ENCODE assay signal across 18 cellular contexts in the genomic region with DNA sequence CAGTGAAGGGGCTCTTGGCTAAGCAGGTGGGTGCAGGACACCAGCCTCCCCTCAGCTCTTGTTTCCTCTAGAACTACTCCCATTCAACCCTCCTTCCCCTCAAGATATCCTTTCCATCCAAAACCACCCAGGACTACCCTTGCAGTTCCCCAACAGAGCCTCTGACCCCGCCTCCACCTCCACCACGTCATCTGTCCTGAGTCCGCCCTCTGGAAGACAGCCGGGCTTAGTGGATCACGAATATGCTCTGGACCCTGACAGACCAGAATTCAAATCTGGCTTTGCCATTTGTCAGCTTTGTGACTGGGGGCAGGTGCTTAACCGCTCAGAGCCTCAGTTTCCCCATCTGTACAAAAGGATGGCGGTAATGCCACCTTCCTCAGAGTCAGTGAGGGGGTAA. TPM values are rescaled to one million over a fixed set of nuclear protein-coding genes. Genes with fewer than 3 reads are reported as not detected.
DNase-seq lines count a peak whose midpoint lies in the region; TF ChIP-seq lines count a peak whose summit lies in the region.
"Had no signal": no experiment of that assay in that cellular context is flagged by ENCODE, and none has a peak within 500 bp of the region (broad histone marks: within the 10 kb centered on the region; RNA-seq: fewer than 3 reads in every experiment).

No MANE protein-coding gene starts in this region.

- no peak for TF ChIP-seq CTCF in ascending aorta (IDR thresholded peaks at IDR 0.05)
- no peak for TF ChIP-seq CTCF in thyroid gland (IDR thresholded peaks at IDR 0.05)

- no peak overlapping the region for H2BK5ac ChIP-seq in mesenchymal stem cell (ENCODE audit: low read depth, low read length, poor library complexity, severe bottlenecking)

- intact Hi-C loops in ascending aorta (cut with DNase I) = loop anchor here (10.0 kb wide), 1 partner anchor 341 kb away; no protein-coding TSS in a partner anchor
- intact Hi-C loops in thyroid gland (cut with DNase I) = loop anchor here (10.0 kb wide), 1 partner anchor 71 kb away; the partner anchor contains the start of gene FRS3

- peak overlapping the region; percentile 58 for H2AK5ac ChIP-seq in mesenchymal stem cell (ENCODE audit: low read length, severe bottlenecking)

- H3K18ac ChIP-seq in mesenchymal stem cell (ENCODE audit: low read depth in 1 of 2, low read length in 2 of 2) = no peak overlapping the region

- H3K9me3 ChIP-seq in Karpas-422 (ENCODE audit: low read length) = no peaks in the 10 kb centered on the region
- no peaks in the 10 kb centered on the region for H3K9me3 ChIP-seq in ascending aorta
- H3K9me3 ChIP-seq in mesenchymal stem cell (ENCODE audit: control insufficient read depth, low read length) = no peaks in the 10 kb centered on the region
- H3K9me3 ChIP-seq in thyroid gland = no peaks in the 10 kb centered on the region
- H3K9me3 ChIP-seq: mucosa of descending colon had no signal

- WGBS in mesenchymal stem cell = 94% methylated on average over 7 of the region's 7 CpGs
- WGBS in thyroid gland, 2 donors = 80 to 88% methylated on average over 7 of the region's 7 CpGs

- H3K9me2 ChIP-seq in Karpas-422 (replicated peaks; ENCODE audit: insufficient read depth, low read length) = no peaks in the 10 kb centered on the region

- no peak overlapping the region for H2BK15ac ChIP-seq in mesenchymal stem cell (ENCODE audit: low read depth, poor library complexity, severe bottlenecking)

- H3K4me2 ChIP-seq in Karpas-422 (ENCODE audit: low read depth, low read length, poor library complexity, severe bottlenecking) (peak overlapping the region; percentile 88), mesenchymal stem cell (ENCODE audit: low read length, poor library complexity, severe bottlenecking) (no peak overlapping the region)

- no peak overlapping the region for H2AFZ ChIP-seq in Karpas-422 (ENCODE audit: low read length)
- no peak overlapping the region for H2AFZ ChIP-seq in mesenchymal stem cell (ENCODE audit: low read depth, low read length)

- TF ChIP-seq POLR2A in thyroid gland (IDR thresholded peaks at IDR 0.05) = no peak

- H3K27me3 ChIP-seq in Karpas-422 (ENCODE audit: low read length) = no peaks in the 10 kb centered on the region
- no peaks in the 10 kb centered on the region for H3K27me3 ChIP-seq in ascending aorta
- no peaks in the 10 kb centered on the region for H3K27me3 ChIP-seq in mesenchymal stem cell (ENCODE audit: control insufficient read depth in 1 of 2, insufficient read depth in 1 of 2, low read length in 2 of 2)
- H3K27me3 ChIP-seq in thyroid gland = no peaks in the 10 kb centered on the region

- no peak overlapping the region for H3K23ac ChIP-seq in mesenchymal stem cell (ENCODE audit: low read length in 2 of 2)

- H4K91ac ChIP-seq in mesenchymal stem cell (ENCODE audit: low read length) = no peak overlapping the region

- peaks cover 50% of the 10 kb centered on the region for H3K79me1 ChIP-seq in mesenchymal stem cell (replicated peaks; ENCODE audit: low read length, poor library complexity, severe bottlenecking)

- no peak overlapping the region for H2BK12ac ChIP-seq in mesenchymal stem cell (ENCODE audit: low read length in 2 of 2)

- H3K79me2 ChIP-seq in Karpas-422 (ENCODE audit: low read length) = peaks cover 74% of the 10 kb centered on the region

- peaks cover 14% of the 10 kb centered on the region; the same call in 1 of the 2 replicates for H4K20me1 ChIP-seq in Karpas-422 (ENCODE audit: insufficient read depth, low read depth, low read length)

- peaks cover 24% of the 10 kb centered on the region; the same call in 1 of the 2 replicates for H3K36me3 ChIP-seq in Karpas-422 (ENCODE audit: insufficient read depth, low read length)
- H3K36me3 ChIP-seq in ascending aorta = no peaks in the 10 kb centered on the region
- H3K36me3 ChIP-seq in mesenchymal stem cell (ENCODE audit: control insufficient read depth in 1 of 2, insufficient read depth in 2 of 2, low read depth in 1 of 2, low read length in 2 of 2) = peaks cover 0 to 22% of the 10 kb centered on the region in 2 experiments
- H3K36me3 ChIP-seq in thyroid gland = no peaks in the 10 kb centered on the region

- H3K4me3 ChIP-seq in Karpas-422 (ENCODE audit: low read length) = peak overlapping the region; percentile 65; the same call in 1 of the 2 replicates
- H3K4me3 ChIP-seq in ascending aorta = no peak overlapping the region
- no peak overlapping the region for H3K4me3 ChIP-seq in mesenchymal stem cell (ENCODE audit: insufficient read depth in 1 of 2, low read depth in 1 of 2, low read length in 2 of 2)
- H3K4me3 ChIP-seq in thyroid gland (replicated peaks in 1 of 3) = no peak overlapping the region
- H3K4me3 ChIP-seq: mucosa of descending colon, SK-N-MC had no signal

- H2BK120ac ChIP-seq in mesenchymal stem cell (ENCODE audit: low read depth, low read length) = no peak overlapping the region

- H3K4ac ChIP-seq in mesenchymal stem cell (ENCODE audit: low read depth in 1 of 2, low read length in 2 of 2) = no peak overlapping the region

- peak overlapping the region; percentile 99 for H3K27ac ChIP-seq in Karpas-422 (ENCODE audit: low read length)
- H3K27ac ChIP-seq in ascending aorta = peak overlapping the region; percentile 7 to 42
- H3K27ac ChIP-seq in mesenchymal stem cell (ENCODE audit: low read length, poor library complexity, severe bottlenecking) = no peak overlapping the region
- H3K27ac ChIP-seq in substantia nigra (ENCODE audit: low read depth, low read length, poor library complexity, severe bottlenecking) = peak overlapping the region; percentile 97
- H3K27ac ChIP-seq in thyroid gland = no peak overlapping the region
- H3K27ac ChIP-seq: SK-N-MC had no signal

- no peak for DNase-seq in Karpas-422
- no peak for DNase-seq in ascending aorta (ENCODE audit: low spot score in 2 of 2)
- DNase-seq in mesenchymal stem cell = no peak
- peak in 34 of 49 donors; percentile 21 to 81 (median 52) for DNase-seq in substantia nigra (lab: John Stamatoyannopoulos, UW)
- DNase-seq in thyroid gland = no peak
- DNase-seq in NCI-H510A treated with DMSO at 0.1 percent for 48 hours (lab: John Stamatoyannopoulos, UW) = no peak
- DNase-seq in SIG-M5 (lab: John Stamatoyannopoulos, UW) = no peak
- DNase-seq: activated CD4-positive, alpha-beta T cell treated with anti-CD3 and anti-CD28 coated beads for 36 hours; amniotic stem cell; GDM1; left colon; mucosa of descending colon; NCI-H1105 treated with DMSO at 0.1 percent for 48 hours; right cardiac atrium; stimulated activated naive CD8-positive, alpha-beta T cell treated with anti-CD3 and anti-CD28 coated beads, Interleukin-15, amount 100 ng/mL, for 72 hours; T1000 had no signal

- H3K14ac ChIP-seq in mesenchymal stem cell (ENCODE audit: low read length in 2 of 2) = no peak overlapping the region

- no peak overlapping the region for H4K8ac ChIP-seq in mesenchymal stem cell (ENCODE audit: low read length)

- H3K4me1 ChIP-seq in Karpas-422 (ENCODE audit: low read length) (peaks cover 87% of the 10 kb centered on the region), ascending aorta (peaks cover 7 to 26% of the 10 kb centered on the region in 2 donors), mesenchymal stem cell (ENCODE audit: control insufficient read depth, insufficient read depth, low read depth, low read length) (peaks cover 75% of the 10 kb centered on the region), thyroid gland (peaks cover 40 to 73% of the 10 kb centered on the region in 2 donors)

- H3K9ac ChIP-seq in Karpas-422 (ENCODE audit: low read length) (peak overlapping the region; percentile 88), mesenchymal stem cell (ENCODE audit: low read length) (no peak overlapping the region)

RNA-seq across cellular contexts. Expression of gene TFEB, which starts 31.4 kb away (rescaled TPM):
- total RNA-seq in Karpas-422 (2014; rRNA removed; shearing (Covaris generic); ENCODE audit: low replicate concordance) = 72.3 and 117 TPM in 2 replicates
- total RNA-seq in ascending aorta (18.6 TPM), thyroid gland (10 to 100 TPM; 23.0 to 39.0 (median 34.9) TPM)
- 7.4 TPM for polyA plus RNA-seq in mesenchymal stem cell (2013, experiment 1 of 2)
- polyA plus RNA-seq in mesenchymal stem cell (2013, experiment 2 of 2) = 7.9 TPM

RNA-seq across cellular contexts. Expression of gene PGC, which starts 43.2 kb away (rescaled TPM):
- total RNA-seq in Karpas-422 (2014; rRNA removed; shearing (Covaris generic); ENCODE audit: low replicate concordance) = not detected in 2 replicates
- total RNA-seq in ascending aorta (0.53 TPM), thyroid gland (not detected)
- polyA plus RNA-seq in mesenchymal stem cell (2013, experiment 1 of 2) = not detected
- polyA plus RNA-seq in mesenchymal stem cell (2013, experiment 2 of 2) = not detected
- total RNA-seq: activated CD4-positive, alpha-beta T cell treated with anti-CD3 and anti-CD28 coated beads for 36 hours; left colon; mucosa of descending colon had no signal
- polyA plus RNA-seq: BJ had no signal

Comparison
In these comparisons a context has a peak if more than half of its experiments do, and no peak if none do; other contexts are left out.
1. DNase-seq: peak in substantia nigra (34 of 49); none in Karpas-422 (single experiment), ascending aorta (0 of 2), mesenchymal stem cell (single experiment), thyroid gland (0 of 2), NCI-H510A treated with DMSO at 0.1 percent for 48 hours (single experiment) and SIG-M5 (single experiment).
2. H3K27ac ChIP-seq: peak in Karpas-422 (single experiment), ascending aorta (2 of 2) and substantia nigra (single experiment); none in mesenchymal stem cell (single experiment) and thyroid gland (0 of 3).